In genomic region chr5:150506571-150507282, GRCh38 we compare ENCODE assay signal across 13 cellular contexts. TPM values are rescaled to one million over a fixed set of nuclear protein-coding genes. Genes with fewer than 3 reads are reported as not detected.
DNase-seq lines count a peak whose midpoint lies in the region; ATAC-seq, FAIRE-seq and TF ChIP-seq lines count a peak whose summit lies in the region.
"Had no signal": no experiment of that assay in that cellular context is flagged by ENCODE, and none has a peak within 500 bp of the region (broad histone marks: within the 10 kb centered on the region; RNA-seq: fewer than 3 reads in every experiment).

No MANE protein-coding gene starts in this region.

- H3K36me3 ChIP-seq in ascending aorta (no peaks in the 10 kb centered on the region), keratinocyte (ENCODE audit: control insufficient read depth in 2 of 2, extremely low read depth in 1 of 2, insufficient read depth in 2 of 2, low read length in 2 of 2) (peaks cover 0 to 1% of the 10 kb centered on the region in 2 experiments), sigmoid colon (no peaks in the 10 kb centered on the region)

- H3K4me2 ChIP-seq in keratinocyte (ENCODE audit: control insufficient read depth, extremely low read depth, insufficient read depth, low read depth, low read length), result peak overlapping the region; percentile 38

- no peak for DNase-seq in ascending aorta (ENCODE audit: low spot score in 2 of 2)
- no peak for DNase-seq in keratinocyte (ENCODE audit: low read depth, low spot score)
- no peak for DNase-seq in sigmoid colon
- DNase-seq in GDM1 (lab: John Stamatoyannopoulos, UW), result no peak
- DNase-seq: activated CD4-positive, alpha-beta T cell treated with anti-CD3 and anti-CD28 coated beads for 36 hours; activated T-cell treated with anti-CD3 and anti-CD28 coated beads, Interleukin-2, amount 50 U/mL, for 72 hours; DMS153; Kasumi-1; T-cell had no signal

- TF ChIP-seq EP300 in sigmoid colon (IDR thresholded peaks at IDR 0.05), result no peak

- peaks cover 13 to 93% of the 10 kb centered on the region in 2 donors for H3K4me1 ChIP-seq in ascending aorta
- H3K4me1 ChIP-seq in keratinocyte (ENCODE audit: control insufficient read depth, extremely low read depth, insufficient read depth, low read length), result peaks cover 64% of the 10 kb centered on the region
- peaks cover 0 to 98% (median 96%) of the 10 kb centered on the region in 4 donors for H3K4me1 ChIP-seq in sigmoid colon

- ATAC-seq in GM21447 (IDR thresholded peaks at IDR 0.05; ENCODE audit: unreplicated experiment) (no peak), GM18861 (IDR thresholded peaks at IDR 0.05; ENCODE audit: unreplicated experiment) (no peak), HG03469 (IDR thresholded peaks at IDR 0.05; ENCODE audit: unreplicated experiment) (no peak)
- ATAC-seq: activated CD4-positive, alpha-beta T cell treated with anti-CD3 and anti-CD28 coated beads for 36 hours; activated T-cell treated with anti-CD3 and anti-CD28 coated beads, Interleukin-2, amount 50 U/mL, for 72 hours; T-cell had no signal

- dilution Hi-C loops in keratinocyte (cut with MboI; ENCODE audit: extremely low pct_ligation_motif_present, low sequenced_read_pairs), result no loop called here

- H2AFZ ChIP-seq in keratinocyte (ENCODE audit: control insufficient read depth, low read length), result no peak overlapping the region

- H3K9ac ChIP-seq in keratinocyte (ENCODE audit: control insufficient read depth, extremely low read depth, insufficient read depth, low read length), result peak overlapping the region; percentile 12

- peak overlapping the region; percentile 7 for H3K27ac ChIP-seq in C4-2B
- H3K27ac ChIP-seq in ascending aorta, result peak overlapping the region; percentile 86 to 91
- no peak overlapping the region for H3K27ac ChIP-seq in keratinocyte (ENCODE audit: control insufficient read depth, insufficient read depth, low read length)
- H3K27ac ChIP-seq in sigmoid colon, result peak overlapping the region; percentile 8 to 69 (median 34)

- TF ChIP-seq CTCF in C4-2B (conservative IDR thresholded peaks at IDR 0.05), result no peak
- no peak for TF ChIP-seq CTCF in ascending aorta (IDR thresholded peaks at IDR 0.05)
- no peak for TF ChIP-seq CTCF in keratinocyte (optimal IDR thresholded peaks at IDR 0.05 in 1 of 3, IDR thresholded peaks at IDR 0.05 in 1 of 3, conservative IDR thresholded peaks at IDR 0.05 in 1 of 3; ENCODE audit: extremely low read depth in 1 of 3, insufficient read depth in 2 of 3, low read length in 3 of 3)
- no peak for TF ChIP-seq CTCF in sigmoid colon (IDR thresholded peaks at IDR 0.05)

- H3K9me3 ChIP-seq in ascending aorta, result no peaks in the 10 kb centered on the region
- H3K9me3 ChIP-seq in keratinocyte (ENCODE audit: control insufficient read depth, low read depth, low read length), result no peaks in the 10 kb centered on the region
- no peaks in the 10 kb centered on the region for H3K9me3 ChIP-seq in sigmoid colon

- peaks cover 3% of the 10 kb centered on the region for H4K20me1 ChIP-seq in keratinocyte (ENCODE audit: control insufficient read depth, extremely low read depth, insufficient read depth, low read length)

- 60 to 63% methylated on average over 10 of the region's 10 CpGs for WGBS in sigmoid colon, 2 donors

- H3K9me1 ChIP-seq in keratinocyte (ENCODE audit: control insufficient read depth, extremely low read depth, insufficient read depth, low read length), result peaks cover 12% of the 10 kb centered on the region

- no peaks in the 10 kb centered on the region for H3K27me3 ChIP-seq in ascending aorta
- no peaks in the 10 kb centered on the region for H3K27me3 ChIP-seq in keratinocyte (ENCODE audit: control insufficient read depth, extremely low read depth, insufficient read depth, low read length)
- no peaks in the 10 kb centered on the region for H3K27me3 ChIP-seq in sigmoid colon

- H3K4me3 ChIP-seq in ascending aorta (no peak overlapping the region), keratinocyte (ENCODE audit: control insufficient read depth in 2 of 3, extremely low read depth in 1 of 3, insufficient read depth in 2 of 3, low read depth in 1 of 3, low read length in 3 of 3) (no peak overlapping the region), sigmoid colon (no peak overlapping the region)

- no peak for TF ChIP-seq POLR2A in sigmoid colon (IDR thresholded peaks at IDR 0.05)

- intact Hi-C loops in ascending aorta (cut with DNase I) (no loop called here), sigmoid colon (cut with DNase I) (no loop called here)

- peaks cover 95% of the 10 kb centered on the region for H3K79me2 ChIP-seq in keratinocyte (ENCODE audit: control insufficient read depth, insufficient read depth, low read length)

- FAIRE-seq in keratinocyte (lab: Jason Lieb, UNC), result no peak

RNA-seq across cellular contexts. Expression of gene NDST1, which starts 1.2 kb away (rescaled TPM):
- total RNA-seq in ascending aorta, result 71.5 TPM
- polyA plus RNA-seq in keratinocyte, result 24.9 to 43.5 TPM (median 36.2 TPM) in 3 replicates
- polyA plus RNA-seq in keratinocyte (2011; ENCODE audit: low read depth), result 8.3 TPM
- polyA plus RNA-seq in keratinocyte (2011; cell fraction: cytosol; rRNA removed), result 31.9 and 37.2 TPM in 2 replicates
- 106 and 123 TPM in 2 replicates for polyA plus RNA-seq in keratinocyte (2011; cell fraction: nucleus; rRNA removed)
- 21.8 and 60.7 TPM in 2 replicates for polyA plus RNA-seq in keratinocyte (2012; ENCODE audit: low replicate concordance)
- polyA minus RNA-seq in keratinocyte, result 60.2 to 180 TPM (median 69.9 TPM) in 3 replicates
- 62.7 TPM for polyA minus RNA-seq in keratinocyte (2011; cell fraction: cytosol; rRNA and poly(A)+ RNA removed)
- polyA minus RNA-seq in keratinocyte (2011; cell fraction: nucleus; rRNA and poly(A)+ RNA removed), result 122 and 151 TPM in 2 replicates
- total RNA-seq in sigmoid colon, result 10 to 100 TPM; 26.5 to 74.8 (median 43.7) TPM
- 10 to 100 TPM in 2 of 3 donors, 1 to 10 TPM in 1; 5.4 to 39.4 (median 13.9) TPM for polyA plus RNA-seq in sigmoid colon

RNA-seq across cellular contexts. Expression of gene RPS14, which starts 57.2 kb away (rescaled TPM):
- total RNA-seq in ascending aorta (1,928 TPM), sigmoid colon (1,000 to 10,000 TPM; 3,111 to 5,491 (median 5,342) TPM)
- polyA plus RNA-seq in keratinocyte (3,540 to 4,624 TPM (median 3,588 TPM) in 3 replicates), sigmoid colon (1,000 to 10,000 TPM; 3,769 to 7,878 (median 4,593) TPM)
- 630 TPM for polyA plus RNA-seq in keratinocyte (2011; ENCODE audit: low read depth)
- 6,466 and 6,976 TPM in 2 replicates for polyA plus RNA-seq in keratinocyte (2011; cell fraction: cytosol; rRNA removed)
- 1,255 and 1,377 TPM in 2 replicates for polyA plus RNA-seq in keratinocyte (2011; cell fraction: nucleus; rRNA removed)
- polyA plus RNA-seq in keratinocyte (2012; ENCODE audit: low replicate concordance), result 2,935 and 4,321 TPM in 2 replicates
- 778 to 1,315 TPM (median 1,196 TPM) in 3 replicates for polyA minus RNA-seq in keratinocyte
- polyA minus RNA-seq in keratinocyte (2011; cell fraction: cytosol; rRNA and poly(A)+ RNA removed), result 781 TPM
- 129 and 187 TPM in 2 replicates for polyA minus RNA-seq in keratinocyte (2011; cell fraction: nucleus; rRNA and poly(A)+ RNA removed)
